8 cellular contexts compared by ENCODE assay signal in the genomic region with DNA sequence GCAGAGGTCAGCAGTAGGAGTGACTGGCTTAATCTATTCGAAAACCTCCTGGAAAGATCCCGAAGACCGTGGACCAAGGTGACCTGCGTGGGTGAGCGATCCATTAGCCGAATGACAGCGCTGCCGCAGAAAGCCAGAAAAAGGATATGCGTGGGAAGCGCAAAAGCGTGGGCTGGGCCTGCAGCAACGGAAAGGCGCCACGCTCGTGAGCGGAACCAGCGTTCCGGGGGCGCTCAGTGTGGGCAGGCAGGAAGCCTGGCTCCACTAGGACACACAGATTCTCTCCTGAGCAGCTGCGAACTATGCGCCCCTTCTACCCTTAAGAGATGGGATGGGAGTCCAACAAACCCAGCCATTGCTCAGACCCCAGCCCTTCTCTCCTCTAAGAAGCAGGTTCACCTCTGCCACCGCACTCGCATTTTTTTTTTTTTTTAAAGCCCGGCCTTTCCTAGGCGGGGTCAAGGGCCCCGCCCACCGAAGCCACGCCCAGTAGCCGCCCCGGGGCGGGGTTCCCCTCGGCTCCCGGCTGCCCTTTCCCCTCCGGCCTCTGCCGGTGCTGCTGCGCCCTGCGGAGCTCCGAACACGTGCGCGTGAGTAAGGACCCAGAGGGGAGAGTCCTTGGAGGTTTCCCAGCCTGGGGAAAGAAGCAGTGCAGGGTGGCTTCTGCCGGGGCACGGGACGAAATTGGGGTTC. TPM values are rescaled to one million over a fixed set of nuclear protein-coding genes. Genes with fewer than 3 reads are reported as not detected.
DNase-seq lines count a peak whose midpoint lies in the region; ATAC-seq and TF ChIP-seq lines count a peak whose summit lies in the region.

No MANE protein-coding gene starts in this region.

- H3K4me3 Mint-ChIP-seq in activated naive CD4-positive, alpha-beta T cell treated with anti-CD3 and anti-CD28 coated beads, Interleukin-2, amount 10 ng/mL, durations not matched to agents 7 days and 5 days = peak overlapping the region; percentile 78
- H3K4me3 Mint-ChIP-seq in osteocyte (ENCODE audit: unreplicated experiment) = peak overlapping the region; percentile 80

- TF ChIP-seq CTCF in osteocyte (IDR thresholded peaks at IDR 0.05) = no peak
- peak; percentile 32 for TF ChIP-seq CTCF in thoracic aorta (IDR thresholded peaks at IDR 0.05)

- H3K4me3 ChIP-seq in SJSA1 (peak overlapping the region; percentile 46), thoracic aorta (peak overlapping the region; percentile 80)

- peaks cover 18% of the 10 kb centered on the region for H3K36me3 Mint-ChIP-seq in activated naive CD4-positive, alpha-beta T cell treated with anti-CD3 and anti-CD28 coated beads, Interleukin-2, amount 10 ng/mL, durations not matched to agents 7 days and 5 days
- peaks cover 2% of the 10 kb centered on the region for H3K36me3 Mint-ChIP-seq in osteocyte (ENCODE audit: unreplicated experiment)

- ATAC-seq in GM21825 (IDR thresholded peaks at IDR 0.05; ENCODE audit: unreplicated experiment) (peak; percentile 73), thoracic aorta (ENCODE audit: insufficient number of reproducible peaks, low FRiP score, low read depth) (peak; percentile 84)

- peaks cover 58% of the 10 kb centered on the region for H3K4me1 Mint-ChIP-seq in activated naive CD4-positive, alpha-beta T cell treated with anti-CD3 and anti-CD28 coated beads, Interleukin-2, amount 10 ng/mL, durations not matched to agents 7 days and 5 days
- H3K4me1 Mint-ChIP-seq in osteocyte (ENCODE audit: unreplicated experiment) = peaks cover 33% of the 10 kb centered on the region

- H3K36me3 ChIP-seq in KOPT-K1 (ENCODE audit: insufficient read depth, low read length) (peaks cover 37% of the 10 kb centered on the region), SJSA1 (peaks cover 29% of the 10 kb centered on the region), thoracic aorta (no peaks in the 10 kb centered on the region)

- peaks cover 3% of the 10 kb centered on the region for H3K27me3 Mint-ChIP-seq in activated naive CD4-positive, alpha-beta T cell treated with anti-CD3 and anti-CD28 coated beads, Interleukin-2, amount 10 ng/mL, durations not matched to agents 7 days and 5 days
- H3K27me3 Mint-ChIP-seq in osteocyte (ENCODE audit: unreplicated experiment) = no peaks in the 10 kb centered on the region

- H3K4me1 ChIP-seq in SJSA1 (replicated peaks) = peaks cover 38% of the 10 kb centered on the region
- peaks cover 10 to 25% of the 10 kb centered on the region in 2 donors for H3K4me1 ChIP-seq in thoracic aorta (ENCODE audit: control insufficient read depth in 1 of 2, low read depth in 2 of 2)

- CTCF ChIA-PET in activated naive CD4-positive, alpha-beta T cell treated with anti-CD3 and anti-CD28 coated beads, Interleukin-2, amount 10 ng/mL, durations not matched to agents 7 days and 5 days (lab: Charles Lee) = no interaction called here

- H3K9me3 Mint-ChIP-seq in activated naive CD4-positive, alpha-beta T cell treated with anti-CD3 and anti-CD28 coated beads, Interleukin-2, amount 10 ng/mL, durations not matched to agents 7 days and 5 days = no peaks in the 10 kb centered on the region
- no peaks in the 10 kb centered on the region for H3K9me3 Mint-ChIP-seq in osteocyte (ENCODE audit: unreplicated experiment)

- H3K9me3 ChIP-seq in KOPT-K1 (ENCODE audit: insufficient read depth, low read length, poor library complexity, severe bottlenecking) (no peaks in the 10 kb centered on the region), SJSA1 (replicated peaks) (no peaks in the 10 kb centered on the region), thoracic aorta (no peaks in the 10 kb centered on the region)

- peak overlapping the region; percentile 82 for H3K27ac ChIP-seq in KOPT-K1 (ENCODE audit: low read depth, low read length, poor library complexity, severe bottlenecking)
- H3K27ac ChIP-seq in SJSA1 = peak overlapping the region; percentile 37
- H3K27ac ChIP-seq in thoracic aorta = peak overlapping the region; percentile 36 to 52

- no peaks in the 10 kb centered on the region for H3K27me3 ChIP-seq in SJSA1 (replicated peaks)
- H3K27me3 ChIP-seq in thoracic aorta (replicated peaks; ENCODE audit: insufficient read depth) = no peaks in the 10 kb centered on the region

- peak; percentile 80 for DNase-seq in GDM1 (lab: John Stamatoyannopoulos, UW)
- DNase-seq in SJSA1 (ENCODE audit: low read depth in 1 of 2, low spot score in 2 of 2) = peak; percentile 92 to 97
- DNase-seq in activated naive CD4-positive, alpha-beta T cell treated with anti-CD3 and anti-CD28 coated beads, Interleukin-2, amount 10 ng/mL, durations not matched to agents 7 days and 5 days = peak; percentile 89
- peak; percentile 95 for DNase-seq in glomerular visceral epithelial cell (ENCODE audit: extremely low spot score)
- peak; percentile 90 for DNase-seq in osteocyte (ENCODE audit: extremely low spot score, unreplicated experiment)
- DNase-seq in thoracic aorta (ENCODE audit: low spot score) = peak; percentile 31

- peak overlapping the region; percentile 80 for H3K27ac Mint-ChIP-seq in activated naive CD4-positive, alpha-beta T cell treated with anti-CD3 and anti-CD28 coated beads, Interleukin-2, amount 10 ng/mL, durations not matched to agents 7 days and 5 days
- peak overlapping the region; percentile 71 for H3K27ac Mint-ChIP-seq in osteocyte (ENCODE audit: unreplicated experiment)

RNA-seq across cellular contexts. Expression of a gene that starts 19.8 kb away (rescaled TPM):
- total RNA-seq in SJSA1 (2014; rRNA removed; shearing (Covaris generic)) = 452 and 470 TPM in 2 replicates
- total RNA-seq in osteocyte (216 and 218 TPM in 2 replicates), thoracic aorta (100 to 1,000 TPM; 194 to 264 TPM)

Comparison
In these comparisons a context has a peak if more than half of its experiments do, and no peak if none do; other contexts are left out.
1. Peak in every context shown above with its lines: DNase-seq, ATAC-seq, H3K4me3 ChIP-seq and H3K27ac ChIP-seq.
2. DNase-seq: peak in every context shown above with its lines; median percentile 95 in glomerular visceral epithelial cell; 94 in SJSA1; 90 in osteocyte; 89 in activated naive CD4-positive, alpha-beta T cell treated with anti-CD3 and anti-CD28 coated beads, Interleukin-2, amount 10 ng/mL, durations not matched to agents 7 days and 5 days; 80 in GDM1; 31 in thoracic aorta.